In genomic region chr1:172966844-172967540, GRCh38 we compare ENCODE assay signal across 1 cellular context.
TF ChIP-seq lines count a peak whose summit lies in the region.

No MANE protein-coding gene starts in this region.

TF ChIP-seq in GM23338, 12 proteins besides CTCF, POLR2A, EP300 and RAD21 (continued from another document):
- no peak for TF ChIP-seq ZNF462 (CRISPR knock-in tag; IDR thresholded peaks at IDR 0.05)
- TF ChIP-seq EZH2 (IDR thresholded peaks at IDR 0.05; ENCODE audit: low read depth, unreplicated experiment), result no peak
- no peak for TF ChIP-seq EZH2phosphoT487 (IDR thresholded peaks at IDR 0.05; ENCODE audit: unreplicated experiment)
- no peak for TF ChIP-seq REST (IDR thresholded peaks at IDR 0.05; ENCODE audit: unreplicated experiment)
